Comparison of ENCODE assay signal across 8 cellular contexts in the genomic region with DNA sequence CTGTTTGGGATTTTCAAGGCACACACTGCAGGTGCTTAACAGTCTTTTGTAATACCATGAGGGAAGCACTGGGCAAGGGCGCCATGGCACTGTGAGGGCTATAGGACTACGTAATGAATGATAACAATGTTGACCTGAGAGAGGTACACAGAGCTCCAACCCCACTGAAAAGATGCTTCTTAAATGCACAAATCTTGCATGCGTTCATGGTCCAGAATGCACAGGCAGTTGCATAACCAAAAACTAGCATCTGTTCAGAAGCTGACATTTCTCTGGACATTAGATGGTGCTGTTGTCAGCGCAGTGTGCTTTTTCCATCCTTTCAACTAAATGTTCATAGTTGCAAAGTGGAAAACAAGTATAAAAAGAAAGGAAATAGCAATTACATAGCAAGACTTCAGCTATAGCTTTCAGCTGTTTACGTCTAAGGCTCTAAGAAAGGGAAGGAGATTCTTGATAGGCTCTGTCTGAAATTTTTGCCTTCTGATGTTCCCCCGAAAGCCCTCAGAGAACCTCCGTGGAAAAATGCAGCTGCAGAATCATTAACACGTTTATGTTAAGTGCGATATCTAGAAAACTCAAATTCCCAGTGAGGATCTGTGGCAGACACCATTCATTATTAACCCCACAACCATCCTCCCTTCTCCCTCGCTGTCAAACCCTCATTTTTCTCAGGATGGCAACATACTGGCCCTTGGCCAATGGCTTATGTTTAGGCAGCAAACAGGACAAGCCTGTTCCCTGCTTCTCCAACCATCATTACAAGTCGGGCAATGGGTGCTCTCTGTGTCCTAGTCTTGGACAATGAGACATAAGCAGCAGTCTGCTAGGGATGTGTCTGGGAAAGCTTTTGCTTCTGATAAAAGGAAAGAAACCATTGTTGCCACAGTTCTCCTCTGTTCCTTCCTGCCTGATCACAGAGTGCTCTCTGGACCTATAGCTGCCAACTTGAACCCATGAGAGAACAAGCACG. TPM values are rescaled to one million over a fixed set of nuclear protein-coding genes. Genes with fewer than 3 reads are reported as not detected.
DNase-seq lines count a peak whose midpoint lies in the region; ATAC-seq and TF ChIP-seq lines count a peak whose summit lies in the region.

No MANE protein-coding gene starts in this region.

- H3K4me3 ChIP-seq in HCT116 (replicated peaks in 1 of 2; ENCODE audit: low read depth in 1 of 2, low read length in 2 of 2) (no peak overlapping the region), colonic mucosa (no peak overlapping the region)

- no TSS peak for BruUV-seq in HCT116 (replicated peaks; lab: Mats Ljungman, UMichigan)

- H3K4me3 Mint-ChIP-seq in memory B cell, result no peak overlapping the region

- no peaks in the 10 kb centered on the region for H4K20me1 ChIP-seq in HCT116 (ENCODE audit: insufficient read depth)

- H3K9me3 ChIP-seq in HCT116 (ENCODE audit: control insufficient read depth in 1 of 2, insufficient read depth in 1 of 2, low read depth in 1 of 2, low read length in 2 of 2) (no peaks in the 10 kb centered on the region), colonic mucosa (no peaks in the 10 kb centered on the region)

- H3K27ac ChIP-seq in HCT116 (ENCODE audit: low read depth, low read length) (no peak overlapping the region), colonic mucosa (no peak overlapping the region)

- ATAC-seq in HCT116 (peak; percentile 64; the same call in 1 of the 2 replicates), memory B cell (ENCODE audit: low read depth) (peak; percentile 43), HG03280 (IDR thresholded peaks at IDR 0.05; ENCODE audit: unreplicated experiment) (no peak)

- RAD21 ChIA-PET in HCT116 (lab: Charles Lee; ENCODE audit: low non-redundant PET in 1 of 2, low total read pairs in 2 of 2, uncharacterized antibody in 2 of 2, unreplicated experiment in 2 of 2), result no interaction called here

- no peaks in the 10 kb centered on the region for H3K9me2 ChIP-seq in HCT116 (ENCODE audit: insufficient read depth)

- no peak overlapping the region for H3K4me2 ChIP-seq in HCT116 (ENCODE audit: low read length)

- H3K27ac Mint-ChIP-seq in memory B cell, result no peak overlapping the region

- no peak overlapping the region for H3K9ac ChIP-seq in HCT116 (ENCODE audit: low read length)
- no peak overlapping the region for H3K9ac ChIP-seq in colonic mucosa (ENCODE audit: low read depth in 2 of 2, low read length in 2 of 2)

- peaks cover 23% of the 10 kb centered on the region for H3K4me1 Mint-ChIP-seq in memory B cell

- H2AFZ ChIP-seq in HCT116 (ENCODE audit: low read depth, low read length, poor library complexity, severe bottlenecking), result no peak overlapping the region

- H3K4me1 ChIP-seq in HCT116 (ENCODE audit: control insufficient read depth in 1 of 2, insufficient read depth in 2 of 2, low read length in 2 of 2), result no peaks in the 10 kb centered on the region
- no peaks in the 10 kb centered on the region for H3K4me1 ChIP-seq in colonic mucosa

- H3K36me3 ChIP-seq in HCT116 (ENCODE audit: control insufficient read depth in 1 of 2, insufficient read depth in 2 of 2, low read length in 2 of 2) (no peaks in the 10 kb centered on the region), colonic mucosa (no peaks in the 10 kb centered on the region)

- no peaks in the 10 kb centered on the region for H3K79me2 ChIP-seq in HCT116 (ENCODE audit: insufficient read depth, low read length)

- no peak for TF ChIP-seq POLR2A in HCT116 (IDR thresholded peaks at IDR 0.05; ENCODE audit: borderline replicate concordance, extremely low read depth, insufficient read depth, insufficient read length)

- H3K27me3 ChIP-seq in HCT116 (ENCODE audit: insufficient read depth, low read length) (peaks cover 10% of the 10 kb centered on the region), colonic mucosa (no peaks in the 10 kb centered on the region)

- TF ChIP-seq RAD21 in HCT116 (IDR thresholded peaks at IDR 0.05; ENCODE audit: low read depth), result peak; percentile 82

- DNase-seq in COLO668 (lab: John Stamatoyannopoulos, UW; ENCODE audit: unreplicated experiment) (peak; percentile 28), HCT116 (ENCODE audit: low read depth, low spot score) (no peak), RKO (ENCODE audit: low spot score) (peak; percentile 62), colonic mucosa (peak; percentile 54), memory B cell (ENCODE audit: low spot score in 2 of 2) (no peak), NCI-H128 (lab: John Stamatoyannopoulos, UW; ENCODE audit: unreplicated experiment) (no peak), cortex of kidney (lab: John Stamatoyannopoulos, UW) (no peak)

- POLR2A ChIA-PET in HCT116 (lab: Charles Lee), result no interaction called here

- intact Hi-C loops in HCT116 (cut with micrococcal nuclease) (loop anchor here (1.0 to 10.0 kb wide), 2 partner anchors 372 to 930 kb away; no protein-coding TSS in a partner anchor), colonic mucosa (cut with DNase I) (no loop called here)

- H3K27me3 Mint-ChIP-seq in memory B cell, result peaks cover 2% of the 10 kb centered on the region

- no peaks in the 10 kb centered on the region for H3K36me3 Mint-ChIP-seq in memory B cell

- peak; percentile 46 to 64 (median 49); a peak in 4 of 6 replicates for TF ChIP-seq CTCF in HCT116 (IDR thresholded peaks at IDR 0.05 in 2 of 3, conservative IDR thresholded peaks at IDR 0.05 in 1 of 3; ENCODE audit: borderline replicate concordance in 1 of 3, insufficient read depth in 1 of 3, low read depth in 2 of 3, low read length in 2 of 3)
- peak; percentile 42 for TF ChIP-seq CTCF in colonic mucosa (IDR thresholded peaks at IDR 0.05)

- no peaks in the 10 kb centered on the region for H3K9me3 Mint-ChIP-seq in memory B cell

- CTCF ChIA-PET in HCT116 (lab: Charles Lee), result interaction anchor here (1.0 to 1.3 kb wide), 3 partner anchors 9 to 597 kb away, joined by 3 read pairs; no protein-coding TSS in a partner anchor

TF ChIP-seq in HCT116, 20 proteins besides CTCF, POLR2A, EP300 and RAD21:
- TF ChIP-seq CEBPB (IDR thresholded peaks at IDR 0.05; ENCODE audit: low read depth) (peak; percentile 57; the same call in 1 of the 2 replicates), ELF1 (IDR thresholded peaks at IDR 0.05; ENCODE audit: borderline replicate concordance, low read depth) (no peak), SRF (IDR thresholded peaks at IDR 0.05; ENCODE audit: low read depth) (no peak), TCF7L2 (IDR thresholded peaks at IDR 0.05; ENCODE audit: borderline replicate concordance, extremely low read depth, insufficient read depth, insufficient read length) (no peak), EZH2phosphoT487 (IDR thresholded peaks at IDR 0.05; ENCODE audit: borderline replicate concordance) (no peak), SIN3A (IDR thresholded peaks at IDR 0.05; ENCODE audit: low read depth) (no peak), CBX3 (IDR thresholded peaks at IDR 0.05; ENCODE audit: low read depth) (no peak)
- TF ChIP-seq, protein P1, sequence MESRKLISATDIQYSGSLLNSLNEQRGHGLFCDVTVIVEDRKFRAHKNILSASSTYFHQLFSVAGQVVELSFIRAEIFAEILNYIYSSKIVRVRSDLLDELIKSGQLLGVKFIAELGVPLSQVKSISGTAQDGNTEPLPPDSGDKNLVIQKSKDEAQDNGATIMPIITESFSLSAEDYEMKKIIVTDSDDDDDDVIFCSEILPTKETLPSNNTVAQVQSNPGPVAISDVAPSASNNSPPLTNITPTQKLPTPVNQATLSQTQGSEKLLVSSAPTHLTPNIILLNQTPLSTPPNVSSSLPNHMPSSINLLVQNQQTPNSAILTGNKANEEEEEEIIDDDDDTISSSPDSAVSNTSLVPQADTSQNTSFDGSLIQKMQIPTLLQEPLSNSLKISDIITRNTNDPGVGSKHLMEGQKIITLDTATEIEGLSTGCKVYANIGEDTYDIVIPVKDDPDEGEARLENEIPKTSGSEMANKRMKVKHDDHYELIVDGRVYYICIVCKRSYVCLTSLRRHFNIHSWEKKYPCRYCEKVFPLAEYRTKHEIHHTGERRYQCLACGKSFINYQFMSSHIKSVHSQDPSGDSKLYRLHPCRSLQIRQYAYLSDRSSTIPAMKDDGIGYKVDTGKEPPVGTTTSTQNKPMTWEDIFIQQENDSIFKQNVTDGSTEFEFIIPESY (IDR thresholded peaks at IDR 0.05; ENCODE audit: extremely low read depth, insufficient replicate concordance, low read length), result no peak
TF ChIP-seq in HCT116: peak in this region for 1.

RNA-seq across cellular contexts. Expression of a gene that starts 8.2 kb away (rescaled TPM):
- total RNA-seq in HCT116 (2021; ENCODE audit: unreplicated experiment) (17.2 TPM), colonic mucosa (10 to 100 TPM; 19.6 to 23.1 TPM)
- 8.8 and 9.6 TPM in 2 replicates for polyA plus RNA-seq in HCT116 (2012)

Comparison
In these comparisons a context has a peak if more than half of its experiments do, and no peak if none do; other contexts are left out.
1. DNase-seq: peak in COLO668 (single experiment), RKO (single experiment) and colonic mucosa (single experiment); none in HCT116 (single experiment), memory B cell (0 of 2), NCI-H128 (single experiment) and cortex of kidney (single experiment).